Comparison of ENCODE assay signal across 8 cellular contexts in the genomic region with DNA sequence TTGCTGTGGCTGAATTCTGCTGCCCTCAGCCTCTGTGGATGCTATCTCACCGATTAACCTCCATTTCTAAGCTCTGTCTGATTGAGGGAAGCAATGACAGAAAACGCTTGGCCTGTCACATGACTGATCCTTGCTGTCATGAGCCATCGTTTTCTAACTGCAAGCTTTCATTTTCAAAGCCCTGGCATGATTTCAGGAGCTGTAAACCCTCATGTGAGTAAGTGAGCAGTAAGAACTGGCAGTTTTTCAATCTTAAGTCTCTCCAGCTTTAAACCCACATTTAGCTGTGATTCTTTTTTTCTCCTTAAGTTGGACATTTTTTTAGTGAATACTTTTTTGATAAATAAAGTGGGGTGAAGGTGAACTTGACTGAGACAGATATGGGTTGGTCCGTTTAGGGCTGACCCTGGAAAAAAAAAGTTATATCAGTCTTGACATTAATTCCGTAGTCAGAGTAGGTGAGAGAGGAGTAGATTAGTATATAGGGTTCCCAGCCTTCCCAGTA.
DNase-seq lines count a peak whose midpoint lies in the region; ATAC-seq and TF ChIP-seq lines count a peak whose summit lies in the region.

No MANE protein-coding gene starts in this region.

- H3K36me3 ChIP-seq in A673 (ENCODE audit: insufficient read depth, low read length, poor library complexity, severe bottlenecking): no peaks in the 10 kb centered on the region
- no peaks in the 10 kb centered on the region for H3K36me3 ChIP-seq in CD8-positive, alpha-beta T cell (ENCODE audit: insufficient read depth, low read length)

- no peaks in the 10 kb centered on the region for H3K4me1 ChIP-seq in A673 (ENCODE audit: insufficient read depth, low read length, poor library complexity, severe bottlenecking)
- H3K4me1 ChIP-seq in CD8-positive, alpha-beta T cell (ENCODE audit: insufficient read depth, low read length): no peaks in the 10 kb centered on the region

- no peak for TF ChIP-seq CTCF in A673 (conservative IDR thresholded peaks at IDR 0.05; ENCODE audit: low read depth, low read length)
- TF ChIP-seq CTCF in CD8-positive, alpha-beta T cell (IDR thresholded peaks at IDR 0.05): no peak

- H3K4me3 Mint-ChIP-seq in dendritic cell treated with granulocyte-macrophage colony-stimulating factor and Interleukin-4, amounts not matched to agents 40 ng/mL and 50 ng/mL, for 4 days: no peak overlapping the region
- H3K4me3 Mint-ChIP-seq in CD8-positive, alpha-beta T cell: no peak overlapping the region

- no peak for ATAC-seq in CD8-positive, alpha-beta T cell
- ATAC-seq in GM21576 (IDR thresholded peaks at IDR 0.05; ENCODE audit: unreplicated experiment): no peak
- no peak for ATAC-seq in GM21723 (IDR thresholded peaks at IDR 0.05; ENCODE audit: unreplicated experiment)

- H3K36me3 Mint-ChIP-seq in dendritic cell treated with granulocyte-macrophage colony-stimulating factor and Interleukin-4, amounts not matched to agents 40 ng/mL and 50 ng/mL, for 4 days (ENCODE audit: low read depth): no peaks in the 10 kb centered on the region
- peaks cover 2% of the 10 kb centered on the region for H3K36me3 Mint-ChIP-seq in CD8-positive, alpha-beta T cell

- H3K27me3 ChIP-seq in A673 (replicated peaks; ENCODE audit: insufficient read depth, low read depth, low read length, poor library complexity): no peaks in the 10 kb centered on the region
- no peaks in the 10 kb centered on the region for H3K27me3 ChIP-seq in CD8-positive, alpha-beta T cell (ENCODE audit: insufficient read depth, low read length)

- no peak overlapping the region for H3K4me3 ChIP-seq in A673 (ENCODE audit: low read depth, low read length, poor library complexity, severe bottlenecking)
- no peak overlapping the region for H3K4me3 ChIP-seq in CD8-positive, alpha-beta T cell (ENCODE audit: low read depth, low read length)

- POLR2A ChIA-PET in A673 (lab: Charles Lee; ENCODE audit: low non-redundant PET): no interaction called here
- POLR2A ChIA-PET in CD8-positive, alpha-beta T cell (lab: Charles Lee): interaction anchor here (0.8 kb wide), 1 partner anchor 15 kb away, joined by 4 read pairs; no protein-coding TSS in a partner anchor

- peaks cover 5% of the 10 kb centered on the region for H3K27me3 Mint-ChIP-seq in dendritic cell treated with granulocyte-macrophage colony-stimulating factor and Interleukin-4, amounts not matched to agents 40 ng/mL and 50 ng/mL, for 4 days
- H3K27me3 Mint-ChIP-seq in CD8-positive, alpha-beta T cell (ENCODE audit: low read depth): no peaks in the 10 kb centered on the region

- no peaks in the 10 kb centered on the region for H3K9me3 Mint-ChIP-seq in dendritic cell treated with granulocyte-macrophage colony-stimulating factor and Interleukin-4, amounts not matched to agents 40 ng/mL and 50 ng/mL, for 4 days
- H3K9me3 Mint-ChIP-seq in CD8-positive, alpha-beta T cell: no peaks in the 10 kb centered on the region

- BruUV-seq in A673 (replicated peaks; lab: Mats Ljungman, UMichigan): no TSS peak

- DNase-seq in A673 (ENCODE audit: low spot score) (peak; percentile 71), LHCN-M2 (ENCODE audit: low read depth) (peak; percentile 97), midbrain (lab: John Stamatoyannopoulos, UW) (peak; percentile 34), AML-193 (lab: John Stamatoyannopoulos, UW) (no peak)
- no peak for DNase-seq in CD8-positive, alpha-beta T cell

- peaks cover 28% of the 10 kb centered on the region for H3K4me1 Mint-ChIP-seq in dendritic cell treated with granulocyte-macrophage colony-stimulating factor and Interleukin-4, amounts not matched to agents 40 ng/mL and 50 ng/mL, for 4 days (ENCODE audit: low read depth)
- H3K4me1 Mint-ChIP-seq in CD8-positive, alpha-beta T cell (ENCODE audit: low read depth): no peaks in the 10 kb centered on the region

- intact Hi-C loops in A673 (cut with micrococcal nuclease; ENCODE audit: unreplicated experiment): no loop called here
- intact Hi-C loops in dendritic cell treated with granulocyte-macrophage colony-stimulating factor and Interleukin-4, amounts not matched to agents 40 ng/mL and 50 ng/mL, for 4 days (cut with micrococcal nuclease): no loop called here
- intact Hi-C loops in CD8-positive, alpha-beta T cell (cut with DNase I, micrococcal nuclease): no loop called here

- H3K27ac Mint-ChIP-seq in dendritic cell treated with granulocyte-macrophage colony-stimulating factor and Interleukin-4, amounts not matched to agents 40 ng/mL and 50 ng/mL, for 4 days: peak overlapping the region; percentile 71
- H3K27ac Mint-ChIP-seq in CD8-positive, alpha-beta T cell: no peak overlapping the region

- no peak overlapping the region for H3K27ac ChIP-seq in A673 (ENCODE audit: low read depth, low read length, poor library complexity, severe bottlenecking)
- H3K27ac ChIP-seq in CD8-positive, alpha-beta T cell (ENCODE audit: low read depth, low read length): no peak overlapping the region

- CTCF ChIA-PET in A673 (lab: Charles Lee): no interaction called here
- CTCF ChIA-PET in CD8-positive, alpha-beta T cell (lab: Charles Lee): interaction anchor here (1.0 kb wide), 1 partner anchor 14 kb away, joined by 5 read pairs; no protein-coding TSS in a partner anchor

- H3K9me3 ChIP-seq in A673 (ENCODE audit: low read depth, low read length, poor library complexity, severe bottlenecking): no peaks in the 10 kb centered on the region
- no peaks in the 10 kb centered on the region for H3K9me3 ChIP-seq in CD8-positive, alpha-beta T cell (ENCODE audit: low read length)

Comparison
In these comparisons a context has a peak if more than half of its experiments do, and no peak if none do; other contexts are left out.
1. DNase-seq: peak in A673 (single experiment), LHCN-M2 (single experiment) and midbrain (single experiment); none in CD8-positive, alpha-beta T cell (0 of 7) and AML-193 (0 of 2).